In the genomic region with DNA sequence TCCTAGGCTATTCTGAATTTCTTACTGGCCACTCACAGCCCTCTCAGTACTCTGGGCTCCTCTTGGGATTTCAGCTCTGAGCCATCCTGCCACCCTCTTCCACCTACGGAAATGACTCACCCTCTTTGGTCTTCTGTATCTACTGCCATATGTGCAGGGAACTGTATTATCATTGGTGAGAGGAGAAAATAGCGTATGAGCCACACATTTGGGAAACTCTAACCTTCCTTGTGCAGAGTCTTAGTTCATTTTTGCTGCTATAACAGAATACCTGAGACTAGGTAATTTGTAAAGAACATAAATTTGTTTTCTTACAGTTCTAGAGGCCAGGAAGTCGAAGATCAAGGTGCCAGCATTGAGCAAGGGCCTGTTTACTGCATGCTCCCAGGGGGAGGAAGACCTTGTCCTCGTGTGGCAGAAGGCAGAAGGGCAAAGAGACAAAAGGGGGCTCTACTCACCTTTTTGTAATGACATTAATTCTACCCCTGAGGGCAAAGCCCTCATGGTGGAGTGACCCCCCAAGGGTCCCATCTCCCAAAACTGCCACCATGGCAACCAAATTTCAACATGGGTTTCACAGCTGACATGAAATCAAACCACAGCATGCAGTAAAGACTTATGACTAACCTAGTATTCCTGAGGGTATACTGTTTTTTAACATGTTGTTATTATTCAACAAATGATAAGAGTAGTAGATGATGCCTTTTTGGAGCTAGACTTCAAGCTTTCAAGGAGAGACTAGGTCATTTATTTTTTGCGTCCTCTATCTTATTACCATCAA, we compare ENCODE assay signal across 1 cellular context.
TF ChIP-seq lines count a peak whose summit lies in the region.

No MANE protein-coding gene starts in this region.

TF ChIP-seq in K562, 482 proteins besides CTCF, POLR2A, EP300 and RAD21 (continued from another document and continues in another):
- TF ChIP-seq, protein P1, sequence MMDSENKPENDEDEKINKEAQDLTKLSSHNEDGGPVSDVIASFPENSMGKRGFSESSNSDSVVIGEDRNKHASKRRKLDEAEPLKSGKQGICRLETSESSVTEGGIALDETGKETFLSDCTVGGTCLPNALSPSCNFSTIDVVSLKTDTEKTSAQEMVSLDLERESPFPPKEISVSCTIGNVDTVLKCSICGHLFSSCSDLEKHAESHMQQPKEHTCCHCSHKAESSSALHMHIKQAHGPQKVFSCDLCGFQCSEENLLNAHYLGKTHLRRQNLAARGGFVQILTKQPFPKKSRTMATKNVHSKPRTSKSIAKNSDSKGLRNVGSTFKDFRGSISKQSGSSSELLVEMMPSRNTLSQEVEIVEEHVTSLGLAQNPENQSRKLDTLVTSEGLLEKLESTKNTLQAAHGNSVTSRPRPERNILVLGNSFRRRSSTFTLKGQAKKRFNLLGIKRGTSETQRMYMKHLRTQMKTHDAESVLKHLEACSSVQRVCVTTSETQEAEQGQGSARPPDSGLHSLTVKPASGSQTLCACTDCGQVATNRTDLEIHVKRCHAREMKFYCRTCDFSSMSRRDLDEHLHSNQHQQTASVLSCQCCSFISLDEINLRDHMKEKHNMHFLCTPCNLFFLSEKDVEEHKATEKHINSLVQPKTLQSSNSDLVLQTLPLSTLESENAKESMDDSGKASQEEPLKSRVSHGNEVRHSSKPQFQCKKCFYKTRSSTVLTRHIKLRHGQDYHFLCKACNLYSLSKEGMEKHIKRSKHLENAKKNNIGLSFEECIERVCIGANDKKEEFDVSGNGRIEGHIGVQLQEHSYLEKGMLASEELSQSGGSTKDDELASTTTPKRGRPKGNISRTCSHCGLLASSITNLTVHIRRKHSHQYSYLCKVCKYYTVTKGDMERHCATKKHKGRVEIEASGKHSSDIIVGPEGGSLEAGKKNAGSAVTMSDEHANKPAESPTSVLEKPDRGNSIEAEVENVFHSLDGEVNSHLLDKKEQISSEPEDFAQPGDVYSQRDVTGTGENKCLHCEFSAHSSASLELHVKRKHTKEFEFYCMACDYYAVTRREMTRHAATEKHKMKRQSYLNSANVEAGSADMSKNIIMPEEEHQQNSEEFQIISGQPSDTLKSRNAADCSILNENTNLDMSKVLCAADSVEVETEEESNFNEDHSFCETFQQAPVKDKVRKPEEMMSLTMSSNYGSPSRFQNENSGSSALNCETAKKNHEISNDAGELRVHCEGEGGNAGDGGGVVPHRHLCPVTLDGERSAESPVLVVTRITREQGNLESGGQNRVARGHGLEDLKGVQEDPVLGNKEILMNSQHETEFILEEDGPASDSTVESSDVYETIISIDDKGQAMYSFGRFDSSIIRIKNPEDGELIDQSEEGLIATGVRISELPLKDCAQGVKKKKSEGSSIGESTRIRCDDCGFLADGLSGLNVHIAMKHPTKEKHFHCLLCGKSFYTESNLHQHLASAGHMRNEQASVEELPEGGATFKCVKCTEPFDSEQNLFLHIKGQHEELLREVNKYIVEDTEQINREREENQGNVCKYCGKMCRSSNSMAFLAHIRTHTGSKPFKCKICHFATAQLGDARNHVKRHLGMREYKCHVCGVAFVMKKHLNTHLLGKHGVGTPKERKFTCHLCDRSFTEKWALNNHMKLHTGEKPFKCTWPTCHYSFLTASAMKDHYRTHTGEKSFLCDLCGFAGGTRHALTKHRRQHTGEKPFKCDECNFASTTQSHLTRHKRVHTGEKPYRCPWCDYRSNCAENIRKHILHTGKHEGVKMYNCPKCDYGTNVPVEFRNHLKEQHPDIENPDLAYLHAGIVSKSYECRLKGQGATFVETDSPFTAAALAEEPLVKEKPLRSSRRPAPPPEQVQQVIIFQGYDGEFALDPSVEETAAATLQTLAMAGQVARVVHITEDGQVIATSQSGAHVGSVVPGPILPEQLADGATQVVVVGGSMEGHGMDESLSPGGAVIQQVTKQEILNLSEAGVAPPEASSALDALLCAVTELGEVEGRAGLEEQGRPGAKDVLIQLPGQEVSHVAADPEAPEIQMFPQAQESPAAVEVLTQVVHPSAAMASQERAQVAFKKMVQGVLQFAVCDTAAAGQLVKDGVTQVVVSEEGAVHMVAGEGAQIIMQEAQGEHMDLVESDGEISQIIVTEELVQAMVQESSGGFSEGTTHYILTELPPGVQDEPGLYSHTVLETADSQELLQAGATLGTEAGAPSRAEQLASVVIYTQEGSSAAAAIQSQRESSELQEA (IDR thresholded peaks at IDR 0.05; ENCODE audit: low read depth), result no peak
- TF ChIP-seq ZNF311 (CRISPR knock-in tag; IDR thresholded peaks at IDR 0.05), result no peak
- TF ChIP-seq, protein P2, sequence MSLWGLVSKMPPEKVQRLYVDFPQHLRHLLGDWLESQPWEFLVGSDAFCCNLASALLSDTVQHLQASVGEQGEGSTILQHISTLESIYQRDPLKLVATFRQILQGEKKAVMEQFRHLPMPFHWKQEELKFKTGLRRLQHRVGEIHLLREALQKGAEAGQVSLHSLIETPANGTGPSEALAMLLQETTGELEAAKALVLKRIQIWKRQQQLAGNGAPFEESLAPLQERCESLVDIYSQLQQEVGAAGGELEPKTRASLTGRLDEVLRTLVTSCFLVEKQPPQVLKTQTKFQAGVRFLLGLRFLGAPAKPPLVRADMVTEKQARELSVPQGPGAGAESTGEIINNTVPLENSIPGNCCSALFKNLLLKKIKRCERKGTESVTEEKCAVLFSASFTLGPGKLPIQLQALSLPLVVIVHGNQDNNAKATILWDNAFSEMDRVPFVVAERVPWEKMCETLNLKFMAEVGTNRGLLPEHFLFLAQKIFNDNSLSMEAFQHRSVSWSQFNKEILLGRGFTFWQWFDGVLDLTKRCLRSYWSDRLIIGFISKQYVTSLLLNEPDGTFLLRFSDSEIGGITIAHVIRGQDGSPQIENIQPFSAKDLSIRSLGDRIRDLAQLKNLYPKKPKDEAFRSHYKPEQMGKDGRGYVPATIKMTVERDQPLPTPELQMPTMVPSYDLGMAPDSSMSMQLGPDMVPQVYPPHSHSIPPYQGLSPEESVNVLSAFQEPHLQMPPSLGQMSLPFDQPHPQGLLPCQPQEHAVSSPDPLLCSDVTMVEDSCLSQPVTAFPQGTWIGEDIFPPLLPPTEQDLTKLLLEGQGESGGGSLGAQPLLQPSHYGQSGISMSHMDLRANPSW (CRISPR knock-in tag; IDR thresholded peaks at IDR 0.05), result no peak
- no peak for TF ChIP-seq E2F3 (CRISPR knock-in tag; IDR thresholded peaks at IDR 0.05)
- TF ChIP-seq ZNF551 (CRISPR knock-in tag; IDR thresholded peaks at IDR 0.05), result no peak
- TF ChIP-seq BRCA1 (IDR thresholded peaks at IDR 0.05), result no peak
- TF ChIP-seq BRCA1 (CRISPR knock-in tag; IDR thresholded peaks at IDR 0.05), result no peak
- TF ChIP-seq TFAM (CRISPR knock-in tag; conservative IDR thresholded peaks at IDR 0.05), result no peak
- no peak for TF ChIP-seq XRCC5 (IDR thresholded peaks at IDR 0.05; ENCODE audit: low read depth, low read length)
- TF ChIP-seq KAT7 (CRISPR knock-in tag; IDR thresholded peaks at IDR 0.05; ENCODE audit: borderline replicate concordance), result no peak
- TF ChIP-seq SIN3A (IDR thresholded peaks at IDR 0.05; ENCODE audit: borderline replicate concordance in 2 of 2, control insufficient read depth in 1 of 2, low read depth in 2 of 2, low read length in 2 of 2), result no peak
- TF ChIP-seq ZNF830 (CRISPR knock-in tag; IDR thresholded peaks at IDR 0.05), result no peak
- TF ChIP-seq, protein P3, sequence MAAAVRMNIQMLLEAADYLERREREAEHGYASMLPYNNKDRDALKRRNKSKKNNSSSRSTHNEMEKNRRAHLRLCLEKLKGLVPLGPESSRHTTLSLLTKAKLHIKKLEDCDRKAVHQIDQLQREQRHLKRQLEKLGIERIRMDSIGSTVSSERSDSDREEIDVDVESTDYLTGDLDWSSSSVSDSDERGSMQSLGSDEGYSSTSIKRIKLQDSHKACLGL (CRISPR knock-in tag; IDR thresholded peaks at IDR 0.05; ENCODE audit: borderline replicate concordance, poor library complexity, severe bottlenecking), result no peak
- TF ChIP-seq, protein P4, sequence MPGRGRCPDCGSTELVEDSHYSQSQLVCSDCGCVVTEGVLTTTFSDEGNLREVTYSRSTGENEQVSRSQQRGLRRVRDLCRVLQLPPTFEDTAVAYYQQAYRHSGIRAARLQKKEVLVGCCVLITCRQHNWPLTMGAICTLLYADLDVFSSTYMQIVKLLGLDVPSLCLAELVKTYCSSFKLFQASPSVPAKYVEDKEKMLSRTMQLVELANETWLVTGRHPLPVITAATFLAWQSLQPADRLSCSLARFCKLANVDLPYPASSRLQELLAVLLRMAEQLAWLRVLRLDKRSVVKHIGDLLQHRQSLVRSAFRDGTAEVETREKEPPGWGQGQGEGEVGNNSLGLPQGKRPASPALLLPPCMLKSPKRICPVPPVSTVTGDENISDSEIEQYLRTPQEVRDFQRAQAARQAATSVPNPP (IDR thresholded peaks at IDR 0.05; ENCODE audit: borderline replicate concordance, insufficient read depth, insufficient read length), result no peak
- TF ChIP-seq, protein P5, sequence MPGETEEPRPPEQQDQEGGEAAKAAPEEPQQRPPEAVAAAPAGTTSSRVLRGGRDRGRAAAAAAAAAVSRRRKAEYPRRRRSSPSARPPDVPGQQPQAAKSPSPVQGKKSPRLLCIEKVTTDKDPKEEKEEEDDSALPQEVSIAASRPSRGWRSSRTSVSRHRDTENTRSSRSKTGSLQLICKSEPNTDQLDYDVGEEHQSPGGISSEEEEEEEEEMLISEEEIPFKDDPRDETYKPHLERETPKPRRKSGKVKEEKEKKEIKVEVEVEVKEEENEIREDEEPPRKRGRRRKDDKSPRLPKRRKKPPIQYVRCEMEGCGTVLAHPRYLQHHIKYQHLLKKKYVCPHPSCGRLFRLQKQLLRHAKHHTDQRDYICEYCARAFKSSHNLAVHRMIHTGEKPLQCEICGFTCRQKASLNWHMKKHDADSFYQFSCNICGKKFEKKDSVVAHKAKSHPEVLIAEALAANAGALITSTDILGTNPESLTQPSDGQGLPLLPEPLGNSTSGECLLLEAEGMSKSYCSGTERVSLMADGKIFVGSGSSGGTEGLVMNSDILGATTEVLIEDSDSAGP (CRISPR knock-in tag; IDR thresholded peaks at IDR 0.05), result no peak
- no peak for TF ChIP-seq GABPA (tag; conservative IDR thresholded peaks at IDR 0.05; ENCODE audit: low read depth)
- TF ChIP-seq ZSCAN29 (IDR thresholded peaks at IDR 0.05), result no peak
- no peak for TF ChIP-seq ZNF143 (CRISPR knock-in tag; IDR thresholded peaks at IDR 0.05)
- no peak for TF ChIP-seq BACH1 (tag; IDR thresholded peaks at IDR 0.05)
- TF ChIP-seq, protein P6, sequence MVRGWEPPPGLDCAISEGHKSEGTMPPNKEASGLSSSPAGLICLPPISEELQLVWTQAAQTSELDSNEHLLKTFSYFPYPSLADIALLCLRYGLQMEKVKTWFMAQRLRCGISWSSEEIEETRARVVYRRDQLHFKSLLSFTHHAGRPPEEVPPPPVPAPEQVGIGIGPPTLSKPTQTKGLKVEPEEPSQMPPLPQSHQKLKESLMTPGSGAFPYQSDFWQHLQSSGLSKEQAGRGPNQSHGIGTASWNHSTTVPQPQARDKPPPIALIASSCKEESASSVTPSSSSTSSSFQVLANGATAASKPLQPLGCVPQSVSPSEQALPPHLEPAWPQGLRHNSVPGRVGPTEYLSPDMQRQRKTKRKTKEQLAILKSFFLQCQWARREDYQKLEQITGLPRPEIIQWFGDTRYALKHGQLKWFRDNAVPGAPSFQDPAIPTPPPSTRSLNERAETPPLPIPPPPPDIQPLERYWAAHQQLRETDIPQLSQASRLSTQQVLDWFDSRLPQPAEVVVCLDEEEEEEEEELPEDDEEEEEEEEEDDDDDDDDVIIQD (CRISPR knock-in tag; IDR thresholded peaks at IDR 0.05), result no peak
- TF ChIP-seq POLR2B (IDR thresholded peaks at IDR 0.05; ENCODE audit: low read depth, partially characterized antibody), result no peak
- TF ChIP-seq, protein P7, sequence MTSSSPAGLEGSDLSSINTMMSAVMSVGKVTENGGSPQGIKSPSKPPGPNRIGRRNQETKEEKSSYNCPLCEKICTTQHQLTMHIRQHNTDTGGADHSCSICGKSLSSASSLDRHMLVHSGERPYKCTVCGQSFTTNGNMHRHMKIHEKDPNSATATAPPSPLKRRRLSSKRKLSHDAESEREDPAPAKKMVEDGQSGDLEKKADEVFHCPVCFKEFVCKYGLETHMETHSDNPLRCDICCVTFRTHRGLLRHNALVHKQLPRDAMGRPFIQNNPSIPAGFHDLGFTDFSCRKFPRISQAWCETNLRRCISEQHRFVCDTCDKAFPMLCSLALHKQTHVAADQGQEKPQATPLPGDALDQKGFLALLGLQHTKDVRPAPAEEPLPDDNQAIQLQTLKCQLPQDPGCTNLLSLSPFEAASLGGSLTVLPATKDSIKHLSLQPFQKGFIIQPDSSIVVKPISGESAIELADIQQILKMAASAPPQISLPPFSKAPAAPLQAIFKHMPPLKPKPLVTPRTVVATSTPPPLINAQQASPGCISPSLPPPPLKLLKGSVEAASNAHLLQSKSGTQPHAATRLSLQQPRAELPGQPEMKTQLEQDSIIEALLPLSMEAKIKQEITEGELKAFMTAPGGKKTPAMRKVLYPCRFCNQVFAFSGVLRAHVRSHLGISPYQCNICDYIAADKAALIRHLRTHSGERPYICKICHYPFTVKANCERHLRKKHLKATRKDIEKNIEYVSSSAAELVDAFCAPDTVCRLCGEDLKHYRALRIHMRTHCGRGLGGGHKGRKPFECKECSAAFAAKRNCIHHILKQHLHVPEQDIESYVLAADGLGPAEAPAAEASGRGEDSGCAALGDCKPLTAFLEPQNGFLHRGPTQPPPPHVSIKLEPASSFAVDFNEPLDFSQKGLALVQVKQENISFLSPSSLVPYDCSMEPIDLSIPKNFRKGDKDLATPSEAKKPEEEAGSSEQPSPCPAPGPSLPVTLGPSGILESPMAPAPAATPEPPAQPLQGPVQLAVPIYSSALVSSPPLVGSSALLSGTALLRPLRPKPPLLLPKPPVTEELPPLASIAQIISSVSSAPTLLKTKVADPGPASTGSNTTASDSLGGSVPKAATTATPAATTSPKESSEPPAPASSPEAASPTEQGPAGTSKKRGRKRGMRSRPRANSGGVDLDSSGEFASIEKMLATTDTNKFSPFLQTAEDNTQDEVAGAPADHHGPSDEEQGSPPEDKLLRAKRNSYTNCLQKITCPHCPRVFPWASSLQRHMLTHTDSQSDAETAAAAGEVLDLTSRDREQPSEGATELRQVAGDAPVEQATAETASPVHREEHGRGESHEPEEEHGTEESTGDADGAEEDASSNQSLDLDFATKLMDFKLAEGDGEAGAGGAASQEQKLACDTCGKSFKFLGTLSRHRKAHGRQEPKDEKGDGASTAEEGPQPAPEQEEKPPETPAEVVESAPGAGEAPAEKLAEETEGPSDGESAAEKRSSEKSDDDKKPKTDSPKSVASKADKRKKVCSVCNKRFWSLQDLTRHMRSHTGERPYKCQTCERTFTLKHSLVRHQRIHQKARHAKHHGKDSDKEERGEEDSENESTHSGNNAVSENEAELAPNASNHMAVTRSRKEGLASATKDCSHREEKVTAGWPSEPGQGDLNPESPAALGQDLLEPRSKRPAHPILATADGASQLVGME (CRISPR knock-in tag; IDR thresholded peaks at IDR 0.05), result no peak
- no peak for TF ChIP-seq HMG20A (CRISPR knock-in tag; conservative IDR thresholded peaks at IDR 0.05)
- no peak for TF ChIP-seq MEIS2 (IDR thresholded peaks at IDR 0.05; ENCODE audit: partially characterized antibody)
- no peak for TF ChIP-seq ARHGAP35 (IDR thresholded peaks at IDR 0.05; ENCODE audit: partially characterized antibody)
- no peak for TF ChIP-seq HNRNPUL1 (IDR thresholded peaks at IDR 0.05; ENCODE audit: low read length)
- TF ChIP-seq SRSF3 (IDR thresholded peaks at IDR 0.05; ENCODE audit: insufficient read depth, low read length), result no peak
- TF ChIP-seq TARDBP (IDR thresholded peaks at IDR 0.05), result no peak
- TF ChIP-seq, protein P8, sequence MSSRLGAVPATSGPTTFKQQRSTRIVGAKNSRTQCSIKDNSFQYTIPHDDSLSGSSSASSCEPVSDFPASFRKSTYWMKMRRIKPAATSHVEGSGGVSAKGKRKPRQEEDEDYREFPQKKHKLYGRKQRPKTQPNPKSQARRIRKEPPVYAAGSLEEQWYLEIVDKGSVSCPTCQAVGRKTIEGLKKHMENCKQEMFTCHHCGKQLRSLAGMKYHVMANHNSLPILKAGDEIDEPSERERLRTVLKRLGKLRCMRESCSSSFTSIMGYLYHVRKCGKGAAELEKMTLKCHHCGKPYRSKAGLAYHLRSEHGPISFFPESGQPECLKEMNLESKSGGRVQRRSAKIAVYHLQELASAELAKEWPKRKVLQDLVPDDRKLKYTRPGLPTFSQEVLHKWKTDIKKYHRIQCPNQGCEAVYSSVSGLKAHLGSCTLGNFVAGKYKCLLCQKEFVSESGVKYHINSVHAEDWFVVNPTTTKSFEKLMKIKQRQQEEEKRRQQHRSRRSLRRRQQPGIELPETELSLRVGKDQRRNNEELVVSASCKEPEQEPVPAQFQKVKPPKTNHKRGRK (tag; IDR thresholded peaks at IDR 0.05), result no peak
- TF ChIP-seq MAFG (tag; conservative IDR thresholded peaks at IDR 0.05), result no peak
